19 cellular contexts compared by ENCODE assay signal in genomic region chr20:52224920-52225319, GRCh38.
"Had no signal": no experiment of that assay in that cellular context is flagged by ENCODE, and none has a peak within 500 bp of the region (broad histone marks: within the 10 kb centered on the region; RNA-seq: fewer than 3 reads in every experiment).

No MANE protein-coding gene starts in this region.

- H3K9ac ChIP-seq: KMS-11 had no signal

- H3K27ac ChIP-seq: KMS-11, SJSA1, SK-N-MC had no signal

- H3K4me3 ChIP-seq: K562, SJSA1, SK-N-MC had no signal

- H3K36me3 ChIP-seq: SJSA1 had no signal

- DNase-seq: Kasumi-1, MM.1S, NCI-H1092 treated with DMSO at 0.1 percent for 48 hours, NCI-H1436, NCI-H1694, NCI-H187 treated with DMSO at 0.1 percent for 48 hours, NCI-H2029 treated with DMSO at 0.1 percent for 48 hours, NCI-H2107, NCI-H2227 treated with DMSO at 0.1 percent for 48 hours, NCI-H524, NCI-H526 treated with DMSO at 0.1 percent for 48 hours, NCI-H748 treated with DMSO at 0.1 percent for 48 hours, Right ventricle myocardium superior, RPMI8226, SIG-M5 had no signal

- ATAC-seq: K562 had no signal

- H3K4me1 ChIP-seq: SJSA1 had no signal
